ENCODE assay signal across 21 cellular contexts in genomic region chr11:72140661-72141060, GRCh38. TPM values are rescaled to one million over a fixed set of nuclear protein-coding genes. Genes with fewer than 3 reads are reported as not detected.
DNase-seq lines count a peak whose midpoint lies in the region; ATAC-seq, FAIRE-seq and TF ChIP-seq lines count a peak whose summit lies in the region.
"Had no signal": no experiment of that assay in that cellular context is flagged by ENCODE, and none has a peak within 500 bp of the region (broad histone marks: within the 10 kb centered on the region; RNA-seq: fewer than 3 reads in every experiment).

No MANE protein-coding gene starts in this region.

- H3K27me3 Mint-ChIP-seq in activated CD4-positive, alpha-beta memory T cell treated with anti-CD3 and anti-CD28 coated beads, Interleukin-2, amount 10 ng/mL, durations not matched to agents 7 days and 5 days, result peaks cover 15% of the 10 kb centered on the region

- peak overlapping the region; percentile 20 for H3K4me2 ChIP-seq in keratinocyte (ENCODE audit: control insufficient read depth, extremely low read depth, insufficient read depth, low read depth, low read length)

- H3K9me3 Mint-ChIP-seq in activated CD4-positive, alpha-beta memory T cell treated with anti-CD3 and anti-CD28 coated beads, Interleukin-2, amount 10 ng/mL, durations not matched to agents 7 days and 5 days, result peaks cover 5% of the 10 kb centered on the region

- H3K9me3 ChIP-seq in AG04450 (ENCODE audit: control insufficient read depth, insufficient read depth, low read length) (peaks cover 9% of the 10 kb centered on the region), keratinocyte (ENCODE audit: control insufficient read depth, low read depth, low read length) (no peaks in the 10 kb centered on the region), left lung (no peaks in the 10 kb centered on the region)

- H2AFZ ChIP-seq in keratinocyte (ENCODE audit: control insufficient read depth, low read length), result no peak overlapping the region

- H3K9ac ChIP-seq in keratinocyte (ENCODE audit: control insufficient read depth, extremely low read depth, insufficient read depth, low read length), result peak overlapping the region; percentile 44

- no peak for DNase-seq in AG04450 (ENCODE audit: low read depth, low spot score)
- DNase-seq in HT1080 (ENCODE audit: low read depth), result peak; percentile 76
- no peak for DNase-seq in activated CD4-positive, alpha-beta memory T cell treated with anti-CD3 and anti-CD28 coated beads, Interleukin-2, amount 10 ng/mL, durations not matched to agents 7 days and 5 days
- DNase-seq in keratinocyte (ENCODE audit: low read depth, low spot score), result no peak
- DNase-seq in NCI-H510A (lab: John Stamatoyannopoulos, UW), result no peak
- no peak for DNase-seq in DMS153 treated with DMSO at 0.1 percent for 48 hours (lab: John Stamatoyannopoulos, UW; ENCODE audit: unreplicated experiment)
- no peak for DNase-seq in AML-193 (lab: John Stamatoyannopoulos, UW)
- no peak for DNase-seq in left lung
- DNase-seq: activated effector memory CD4-positive, alpha-beta T cell treated with Interleukin-2 at 50 U/mL for 16 hours; central memory CD4-positive, alpha-beta T cell; dorsolateral prefrontal cortex; KG1; NCI-H1092; NCI-H2029; NCI-H446 treated with DMSO at 0.1 percent for 48 hours; WERI-Rb-1 had no signal

- peak overlapping the region; percentile 73 for H3K27ac Mint-ChIP-seq in activated CD4-positive, alpha-beta memory T cell treated with anti-CD3 and anti-CD28 coated beads, Interleukin-2, amount 10 ng/mL, durations not matched to agents 7 days and 5 days

- H3K4me1 Mint-ChIP-seq in activated CD4-positive, alpha-beta memory T cell treated with anti-CD3 and anti-CD28 coated beads, Interleukin-2, amount 10 ng/mL, durations not matched to agents 7 days and 5 days, result peaks cover 30% of the 10 kb centered on the region

- POLR2A ChIA-PET in AG04450 (lab: Yijun Ruan, JAX), result interaction anchor here (0.7 to 1.1 kb wide), 2 partner anchors 28 to 50 kb away, joined by 3 read pairs; partner anchors contain the start of gene ANAPC15
- POLR2A ChIA-PET in activated CD4-positive, alpha-beta memory T cell treated with anti-CD3 and anti-CD28 coated beads, Interleukin-2, amount 10 ng/mL, durations not matched to agents 7 days and 5 days (lab: Charles Lee), result interaction anchor here (1.2 to 2.0 kb wide), 2 partner anchors 28 to 30 kb away, joined by 4 to 5 read pairs; partner anchors contain the start of gene ANAPC15

- H3K27ac ChIP-seq in AG04450 (ENCODE audit: low read depth, low read length) (peak overlapping the region; percentile 80), keratinocyte (ENCODE audit: control insufficient read depth, insufficient read depth, low read length) (peak overlapping the region; percentile 64), left lung (peak overlapping the region in 1 of 2 donors; percentile 57)
- H3K27ac ChIP-seq: dorsolateral prefrontal cortex, WERI-Rb-1 had no signal

- peaks cover 54% of the 10 kb centered on the region for H3K4me1 ChIP-seq in keratinocyte (ENCODE audit: control insufficient read depth, extremely low read depth, insufficient read depth, low read length)
- H3K4me1 ChIP-seq in left lung, result peaks cover 0 to 26% of the 10 kb centered on the region in 2 donors

- no peaks in the 10 kb centered on the region for H3K79me2 ChIP-seq in keratinocyte (ENCODE audit: control insufficient read depth, insufficient read depth, low read length)

- no peaks in the 10 kb centered on the region for H4K20me1 ChIP-seq in keratinocyte (ENCODE audit: control insufficient read depth, extremely low read depth, insufficient read depth, low read length)

- H3K4me3 Mint-ChIP-seq in activated CD4-positive, alpha-beta memory T cell treated with anti-CD3 and anti-CD28 coated beads, Interleukin-2, amount 10 ng/mL, durations not matched to agents 7 days and 5 days, result no peak overlapping the region

- H3K27me3 ChIP-seq in AG04450 (ENCODE audit: control insufficient read depth, insufficient read depth, low read length) (no peaks in the 10 kb centered on the region), keratinocyte (ENCODE audit: control insufficient read depth, extremely low read depth, insufficient read depth, low read length) (no peaks in the 10 kb centered on the region), left lung (no peaks in the 10 kb centered on the region)
- H3K27me3 ChIP-seq: dorsolateral prefrontal cortex had no signal

- intact Hi-C loops in left lung (cut with DNase I), result no loop called here

- H3K4me3 ChIP-seq in AG04450 (ENCODE audit: low read depth, low read length), result no peak overlapping the region
- H3K4me3 ChIP-seq in keratinocyte (ENCODE audit: control insufficient read depth in 2 of 3, extremely low read depth in 1 of 3, insufficient read depth in 2 of 3, low read depth in 1 of 3, low read length in 3 of 3), result peak overlapping the region in 1 of 3 experiments; percentile 5
- no peak overlapping the region for H3K4me3 ChIP-seq in left lung
- H3K4me3 ChIP-seq: dorsolateral prefrontal cortex had no signal

- no peak for ATAC-seq in left lung
- ATAC-seq: Right ventricle myocardium inferior had no signal

- H3K36me3 Mint-ChIP-seq in activated CD4-positive, alpha-beta memory T cell treated with anti-CD3 and anti-CD28 coated beads, Interleukin-2, amount 10 ng/mL, durations not matched to agents 7 days and 5 days (ENCODE audit: low read depth), result peaks cover 4% of the 10 kb centered on the region

- no peak for FAIRE-seq in keratinocyte (lab: Jason Lieb, UNC)
- FAIRE-seq: frontal cortex had no signal

- CTCF ChIA-PET in AG04450 (lab: Charles Lee), result interaction anchor here (0.6 to 1.6 kb wide), 4 partner anchors 21 to 290 kb away, joined by 3 to 8 read pairs (median 4); no protein-coding TSS in a partner anchor
- CTCF ChIA-PET in activated CD4-positive, alpha-beta memory T cell treated with anti-CD3 and anti-CD28 coated beads, Interleukin-2, amount 10 ng/mL, durations not matched to agents 7 days and 5 days (lab: Charles Lee), result interaction anchor here (1.1 to 1.3 kb wide), 3 partner anchors 28 to 116 kb away, joined by 3 to 7 read pairs (median 4); partner anchors contain the start of gene ANAPC15

- H3K36me3 ChIP-seq in keratinocyte (ENCODE audit: control insufficient read depth in 2 of 2, extremely low read depth in 1 of 2, insufficient read depth in 2 of 2, low read length in 2 of 2) (peaks cover 7 to 11% of the 10 kb centered on the region in 2 experiments), left lung (no peaks in the 10 kb centered on the region)
- H3K36me3 ChIP-seq: WERI-Rb-1 had no signal

- TF ChIP-seq CTCF in AG04450 (IDR thresholded peaks at IDR 0.05; ENCODE audit: low read depth, low read length) (no peak), keratinocyte (optimal IDR thresholded peaks at IDR 0.05 in 1 of 3, IDR thresholded peaks at IDR 0.05 in 1 of 3, conservative IDR thresholded peaks at IDR 0.05 in 1 of 3; ENCODE audit: extremely low read depth in 1 of 3, insufficient read depth in 2 of 3, low read length in 3 of 3) (no peak), left lung (IDR thresholded peaks at IDR 0.05) (no peak)

- dilution Hi-C loops in keratinocyte (cut with MboI; ENCODE audit: extremely low pct_ligation_motif_present, low sequenced_read_pairs), result no loop called here

- H3K9me1 ChIP-seq in keratinocyte (ENCODE audit: control insufficient read depth, extremely low read depth, insufficient read depth, low read length), result no peaks in the 10 kb centered on the region

RNA-seq across cellular contexts. Expression of gene FOLR3, which starts 5.1 kb away (rescaled TPM):
- polyA plus RNA-seq in AG04450 (2011; rRNA removed) (0.24 and 0.25 TPM in 2 replicates), keratinocyte (21.0 to 74.6 TPM (median 23.5 TPM) in 3 replicates)
- polyA minus RNA-seq in AG04450 (2011; rRNA and poly(A)+ RNA removed), result not detected in 2 replicates
- total RNA-seq in HT1080 (2014; rRNA removed; shearing (Covaris generic)), result 0.16 TPM in 1 of 2 replicates, not detected in the other
- polyA plus RNA-seq in HT1080 (2015; cell fraction: cytosol; rRNA removed), result 0.20 TPM in 1 of 2 replicates, not detected in the other
- not detected in 2 replicates for polyA plus RNA-seq in HT1080 (2015; cell fraction: nucleus; rRNA removed)
- total RNA-seq in activated CD4-positive, alpha-beta memory T cell treated with anti-CD3 and anti-CD28 coated beads, Interleukin-2, amount 10 ng/mL, durations not matched to agents 7 days and 5 days, result not detected
- 61.0 TPM for polyA plus RNA-seq in keratinocyte (2011; ENCODE audit: low read depth)
- 46.2 and 68.6 TPM in 2 replicates for polyA plus RNA-seq in keratinocyte (2011; cell fraction: cytosol; rRNA removed)
- polyA plus RNA-seq in keratinocyte (2011; cell fraction: nucleus; rRNA removed), result 49.4 and 69.7 TPM in 2 replicates
- 33.1 and 102 TPM in 2 replicates for polyA plus RNA-seq in keratinocyte (2012; ENCODE audit: low replicate concordance)
- polyA minus RNA-seq in keratinocyte, result 10.5 to 37.4 TPM (median 11.6 TPM) in 3 replicates
- polyA minus RNA-seq in keratinocyte (2011; cell fraction: cytosol; rRNA and poly(A)+ RNA removed), result 29.5 TPM
- 19.4 and 19.9 TPM in 2 replicates for polyA minus RNA-seq in keratinocyte (2011; cell fraction: nucleus; rRNA and poly(A)+ RNA removed)
- total RNA-seq in left lung, result 10 to 100 TPM in 1 of 2 donors, under 1 TPM in 1; 0.32 to 15.6 TPM
- total RNA-seq: activated CD8-positive, alpha-beta memory T cell treated with anti-CD3 and anti-CD28 coated beads for 36 hours; frontal cortex; pulmonary artery endothelial cell; temporal lobe had no signal

RNA-seq across cellular contexts. Expression of gene ANAPC15, which starts 28.2 kb away (rescaled TPM):
- 45.7 and 54.5 TPM in 2 replicates for polyA plus RNA-seq in AG04450 (2011; rRNA removed)
- 36.4 and 43.1 TPM in 2 replicates for polyA minus RNA-seq in AG04450 (2011; rRNA and poly(A)+ RNA removed)
- total RNA-seq in HT1080 (2014; rRNA removed; shearing (Covaris generic)), result 70.7 and 81.5 TPM in 2 replicates
- 56.0 and 65.6 TPM in 2 replicates for polyA plus RNA-seq in HT1080 (2015; cell fraction: cytosol; rRNA removed)
- polyA plus RNA-seq in HT1080 (2015; cell fraction: nucleus; rRNA removed), result 11.6 and 19.1 TPM in 2 replicates
- total RNA-seq in activated CD4-positive, alpha-beta memory T cell treated with anti-CD3 and anti-CD28 coated beads, Interleukin-2, amount 10 ng/mL, durations not matched to agents 7 days and 5 days, result 10 to 100 TPM; 53.0 to 58.7 TPM
- 42.1 to 90.8 TPM (median 70.9 TPM) in 3 replicates for polyA plus RNA-seq in keratinocyte
- polyA plus RNA-seq in keratinocyte (2011; ENCODE audit: low read depth), result 32.4 TPM
- 67.7 and 99.0 TPM in 2 replicates for polyA plus RNA-seq in keratinocyte (2011; cell fraction: cytosol; rRNA removed)
- polyA plus RNA-seq in keratinocyte (2011; cell fraction: nucleus; rRNA removed), result 24.9 and 32.3 TPM in 2 replicates
- 30.4 and 94.9 TPM in 2 replicates for polyA plus RNA-seq in keratinocyte (2012; ENCODE audit: low replicate concordance)
- polyA minus RNA-seq in keratinocyte, result 33.1 to 60.4 TPM (median 34.0 TPM) in 3 replicates
- 16.9 TPM for polyA minus RNA-seq in keratinocyte (2011; cell fraction: cytosol; rRNA and poly(A)+ RNA removed)
- 3.2 and 6.1 TPM in 2 replicates for polyA minus RNA-seq in keratinocyte (2011; cell fraction: nucleus; rRNA and poly(A)+ RNA removed)
- 10 to 100 TPM; 27.1 to 29.3 TPM for total RNA-seq in left lung

RNA-seq across cellular contexts. Expression of gene TOMT, which starts 34.9 kb away (rescaled TPM):
- polyA plus RNA-seq in AG04450 (2011; rRNA removed), result not detected in 2 replicates
- not detected in 2 replicates for polyA minus RNA-seq in AG04450 (2011; rRNA and poly(A)+ RNA removed)
- 0.31 TPM in 1 of 2 replicates, not detected in the other for total RNA-seq in HT1080 (2014; rRNA removed; shearing (Covaris generic))
- not detected in 2 replicates for polyA plus RNA-seq in HT1080 (2015; cell fraction: cytosol; rRNA removed)
- not detected in 2 replicates for polyA plus RNA-seq in HT1080 (2015; cell fraction: nucleus; rRNA removed)
- total RNA-seq in activated CD4-positive, alpha-beta memory T cell treated with anti-CD3 and anti-CD28 coated beads, Interleukin-2, amount 10 ng/mL, durations not matched to agents 7 days and 5 days, result not detected
- polyA plus RNA-seq in keratinocyte, result not detected in 3 replicates
- not detected for polyA plus RNA-seq in keratinocyte (2011; ENCODE audit: low read depth)
- polyA plus RNA-seq in keratinocyte (2011; cell fraction: cytosol; rRNA removed), result not detected in 2 replicates
- not detected in 2 replicates for polyA plus RNA-seq in keratinocyte (2011; cell fraction: nucleus; rRNA removed)
- not detected in 2 replicates for polyA plus RNA-seq in keratinocyte (2012; ENCODE audit: low replicate concordance)
- not detected in 3 replicates for polyA minus RNA-seq in keratinocyte
- not detected for polyA minus RNA-seq in keratinocyte (2011; cell fraction: cytosol; rRNA and poly(A)+ RNA removed)
- not detected in 2 replicates for polyA minus RNA-seq in keratinocyte (2011; cell fraction: nucleus; rRNA and poly(A)+ RNA removed)
- total RNA-seq in left lung, result not detected
- total RNA-seq: activated CD8-positive, alpha-beta memory T cell treated with anti-CD3 and anti-CD28 coated beads for 36 hours; frontal cortex; pulmonary artery endothelial cell; Right ventricle myocardium inferior; temporal lobe had no signal

RNA-seq across cellular contexts. Expression of gene LAMTOR1, which starts 37.6 kb away (rescaled TPM):
- 89.1 and 120 TPM in 2 replicates for polyA plus RNA-seq in AG04450 (2011; rRNA removed)
- 124 and 197 TPM in 2 replicates for polyA minus RNA-seq in AG04450 (2011; rRNA and poly(A)+ RNA removed)
- total RNA-seq in HT1080 (2014; rRNA removed; shearing (Covaris generic)), result 177 and 212 TPM in 2 replicates
- polyA plus RNA-seq in HT1080 (2015; cell fraction: cytosol; rRNA removed), result 149 and 184 TPM in 2 replicates
- polyA plus RNA-seq in HT1080 (2015; cell fraction: nucleus; rRNA removed), result 53.4 and 65.5 TPM in 2 replicates
- total RNA-seq in activated CD4-positive, alpha-beta memory T cell treated with anti-CD3 and anti-CD28 coated beads, Interleukin-2, amount 10 ng/mL, durations not matched to agents 7 days and 5 days, result 10 to 100 TPM; 72.7 to 76.9 TPM
- 88.5 to 151 TPM (median 131 TPM) in 3 replicates for polyA plus RNA-seq in keratinocyte
- 8.6 TPM for polyA plus RNA-seq in keratinocyte (2011; ENCODE audit: low read depth)
- polyA plus RNA-seq in keratinocyte (2011; cell fraction: cytosol; rRNA removed), result 134 and 162 TPM in 2 replicates
- polyA plus RNA-seq in keratinocyte (2011; cell fraction: nucleus; rRNA removed), result 63.4 and 68.9 TPM in 2 replicates
- 82.4 and 135 TPM in 2 replicates for polyA plus RNA-seq in keratinocyte (2012; ENCODE audit: low replicate concordance)
- 210 to 319 TPM (median 261 TPM) in 3 replicates for polyA minus RNA-seq in keratinocyte
- 159 TPM for polyA minus RNA-seq in keratinocyte (2011; cell fraction: cytosol; rRNA and poly(A)+ RNA removed)
- 28.0 and 29.3 TPM in 2 replicates for polyA minus RNA-seq in keratinocyte (2011; cell fraction: nucleus; rRNA and poly(A)+ RNA removed)
- 100 to 1,000 TPM; 101 to 118 TPM for total RNA-seq in left lung

RNA-seq across cellular contexts. Expression of gene FOLR1, which starts 51.3 kb away (rescaled TPM):
- polyA plus RNA-seq in AG04450 (2011; rRNA removed), result 0.19 and 0.21 TPM in 2 replicates
- polyA minus RNA-seq in AG04450 (2011; rRNA and poly(A)+ RNA removed), result not detected in 2 replicates
- 0.17 TPM in 1 of 2 replicates, not detected in the other for total RNA-seq in HT1080 (2014; rRNA removed; shearing (Covaris generic))
- not detected in 2 replicates for polyA plus RNA-seq in HT1080 (2015; cell fraction: cytosol; rRNA removed)
- not detected in 2 replicates for polyA plus RNA-seq in HT1080 (2015; cell fraction: nucleus; rRNA removed)
- not detected for total RNA-seq in activated CD4-positive, alpha-beta memory T cell treated with anti-CD3 and anti-CD28 coated beads, Interleukin-2, amount 10 ng/mL, durations not matched to agents 7 days and 5 days
- polyA plus RNA-seq in keratinocyte, result 0.13 to 0.50 TPM (median 0.33 TPM) in 3 replicates
- polyA plus RNA-seq in keratinocyte (2011; ENCODE audit: low read depth), result 3.0 TPM
- polyA plus RNA-seq in keratinocyte (2011; cell fraction: cytosol; rRNA removed), result 0.24 and 0.26 TPM in 2 replicates
- polyA plus RNA-seq in keratinocyte (2011; cell fraction: nucleus; rRNA removed), result 3.3 and 4.7 TPM in 2 replicates
- polyA plus RNA-seq in keratinocyte (2012; ENCODE audit: low replicate concordance), result 2.7 TPM in 1 of 2 replicates, not detected in the other
- 0.46 TPM in 1 of 3 replicates, not detected in the others for polyA minus RNA-seq in keratinocyte
- 4.8 TPM for polyA minus RNA-seq in keratinocyte (2011; cell fraction: cytosol; rRNA and poly(A)+ RNA removed)
- polyA minus RNA-seq in keratinocyte (2011; cell fraction: nucleus; rRNA and poly(A)+ RNA removed), result 1.5 and 1.9 TPM in 2 replicates
- 100 to 1,000 TPM in 1 of 2 donors, 10 to 100 TPM in 1; 80.8 to 409 TPM for total RNA-seq in left lung
- total RNA-seq: activated CD8-positive, alpha-beta memory T cell treated with anti-CD3 and anti-CD28 coated beads for 36 hours; frontal cortex; pulmonary artery endothelial cell had no signal
